In genomic region chr6:156804402-156804801, GRCh38 we compare ENCODE assay signal across 1 cellular context.
TF ChIP-seq lines count a peak whose summit lies in the region.

No MANE protein-coding gene starts in this region.

TF ChIP-seq in WTC11, 78 proteins besides CTCF, POLR2A, EP300 and RAD21 (continued from another document):
- TF ChIP-seq ZNF425 (CRISPR knock-in tag; conservative IDR thresholded peaks at IDR 0.05) (no peak), ATF3 (CRISPR knock-in tag; conservative IDR thresholded peaks at IDR 0.05) (no peak), ZNF219 (CRISPR knock-in tag; IDR thresholded peaks at IDR 0.05; ENCODE audit: borderline replicate concordance) (no peak)
